In the genomic region with DNA sequence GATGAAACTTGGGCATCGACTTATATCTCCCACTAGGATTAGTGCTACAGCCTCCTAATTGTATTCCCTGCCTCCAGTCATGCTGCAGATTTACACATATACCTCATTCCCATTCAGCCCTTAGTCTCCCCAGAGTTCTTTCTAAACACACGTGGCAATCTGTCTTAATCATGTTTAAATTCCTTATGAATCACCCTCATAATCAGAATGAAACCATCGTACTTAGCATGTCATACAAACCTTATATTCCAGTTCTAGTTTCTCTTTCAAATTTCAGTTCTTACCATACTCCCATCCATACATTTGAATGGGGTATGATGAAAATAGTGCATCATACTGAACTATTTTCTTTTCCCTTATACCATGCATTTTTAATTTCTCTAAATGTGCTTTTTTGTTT, we compare ENCODE assay signal across 14 cellular contexts. TPM values are rescaled to one million over a fixed set of nuclear protein-coding genes. Genes with fewer than 3 reads are reported as not detected.
DNase-seq lines count a peak whose midpoint lies in the region; ATAC-seq and TF ChIP-seq lines count a peak whose summit lies in the region.
"Had no signal": no experiment of that assay in that cellular context is flagged by ENCODE, and none has a peak within 500 bp of the region (broad histone marks: within the 10 kb centered on the region; RNA-seq: fewer than 3 reads in every experiment).

No MANE protein-coding gene starts in this region.

- H3K4me2 ChIP-seq in GM23248 (ENCODE audit: unreplicated experiment): peak overlapping the region; percentile 44

- H3K27ac ChIP-seq in GM23248 (no peak overlapping the region), foreskin keratinocyte (no peak overlapping the region)

- no peaks in the 10 kb centered on the region for H3K36me3 ChIP-seq in GM23248 (ENCODE audit: low read depth)

- H3F3A ChIP-seq in GM23248 (ENCODE audit: insufficient read depth): no peaks in the 10 kb centered on the region

- H4K20me1 ChIP-seq in GM23248 (ENCODE audit: insufficient read depth): no peaks in the 10 kb centered on the region

- H3K4me1 ChIP-seq in GM23248 (ENCODE audit: insufficient read depth) (peaks cover 9% of the 10 kb centered on the region), foreskin keratinocyte (no peaks in the 10 kb centered on the region)

- no peaks in the 10 kb centered on the region for H3K9me3 ChIP-seq in GM23248 (ENCODE audit: low read depth)

- no peak overlapping the region for H3K9ac ChIP-seq in GM23248

- H3K4me3 ChIP-seq in GM23248: no peak overlapping the region

- no peaks in the 10 kb centered on the region for H3K79me2 ChIP-seq in GM23248 (ENCODE audit: insufficient read depth)

- WGBS in GM23248 (ENCODE audit: low coverage in 1 of 2, low lambda C conversion rate in 2 of 2, missing lambda C conversion rate in 2 of 2), 2 experiments: 30 to 31% methylated on average over 3 of the region's 3 CpGs

- no peak overlapping the region for H2AFZ ChIP-seq in GM23248

- H3K27me3 ChIP-seq in GM23248 (replicated peaks; ENCODE audit: insufficient read depth) (no peaks in the 10 kb centered on the region), foreskin keratinocyte (no peaks in the 10 kb centered on the region)

- peak; percentile 61 to 70 for ATAC-seq in activated CD4-positive, CD25-positive, alpha-beta regulatory T cell treated with anti-CD3 and anti-CD28 coated beads, Interleukin-2, amount 50 U/mL, for 24 hours
- ATAC-seq in HG03565 (IDR thresholded peaks at IDR 0.05; ENCODE audit: unreplicated experiment) (peak; percentile 95), foreskin keratinocyte (peak; percentile 55)
- ATAC-seq: left cardiac atrium; stimulated activated memory B cell treated with anti-CD40 and anti-IgM and Interleukin-4, amounts not matched to agents 10 μg/mL and 1 μg/mL and 100 μg/mL, for 72 hours had no signal

- in situ Hi-C loops in GM23248 (cut with MboI): no loop called here

- no peaks in the 10 kb centered on the region for H3K9me2 ChIP-seq in GM23248 (ENCODE audit: insufficient read depth)

- TF ChIP-seq CTCF in foreskin keratinocyte (conservative IDR thresholded peaks at IDR 0.05): no peak

- DNase-seq in activated CD4-positive, CD25-positive, alpha-beta regulatory T cell (lab: John Stamatoyannopoulos, UW): no peak
- DNase-seq in GM23248 (peak; percentile 51), foreskin keratinocyte (peak; percentile 25 to 66), iPS-NIHi7 (ENCODE audit: extremely low spot score) (no peak)
- DNase-seq in NK-92 treated with Interleukin-12 subunit alpha and Interleukin-12 subunit beta, amount 100 ng/mL, for 24 hours (lab: John Stamatoyannopoulos, UW): no peak
- no peak for DNase-seq in activated CD4-positive, alpha-beta T cell treated with anti-CD3 and anti-CD28 coated beads for 1 hour
- DNase-seq: 8988T; activated T-cell treated with anti-CD3 and anti-CD28 coated beads, Interleukin-2, amount 50 U/mL, for 1 hour; KG1; left cardiac atrium had no signal

RNA-seq across cellular contexts. Expression of a gene that starts 6.0 kb away (rescaled TPM):
- total RNA-seq in GM23248 (2014; rRNA removed; shearing (Covaris generic)): not detected in 2 replicates
- polyA plus RNA-seq in GM23248 (2016; fragmentation: Nextera tagmentation; extraction: Ambion mirVana) (0.10 and 0.11 TPM in 2 replicates), foreskin keratinocyte (not detected in 2 replicates)
- total RNA-seq in foreskin keratinocyte: not detected in 2 replicates
- total RNA-seq: cardiac septum, left cardiac atrium had no signal

RNA-seq across cellular contexts. Expression of a gene that starts 11.4 kb away (rescaled TPM):
- total RNA-seq in GM23248 (2014; rRNA removed; shearing (Covaris generic)): not detected in 2 replicates
- not detected in 2 replicates for polyA plus RNA-seq in GM23248 (2016; fragmentation: Nextera tagmentation; extraction: Ambion mirVana)
- not detected in 2 replicates for total RNA-seq in foreskin keratinocyte
- polyA plus RNA-seq in foreskin keratinocyte: not detected in 2 replicates
- total RNA-seq: cardiac septum, left cardiac atrium had no signal

RNA-seq across cellular contexts. Expression of a gene that starts 19.6 kb away (rescaled TPM):
- not detected in 2 replicates for total RNA-seq in GM23248 (2014; rRNA removed; shearing (Covaris generic))
- polyA plus RNA-seq in GM23248 (2016; fragmentation: Nextera tagmentation; extraction: Ambion mirVana): not detected in 2 replicates
- total RNA-seq in foreskin keratinocyte: not detected in 2 replicates
- polyA plus RNA-seq in foreskin keratinocyte: not detected in 2 replicates
- total RNA-seq: cardiac septum, left cardiac atrium had no signal

RNA-seq across cellular contexts. Expression of a gene that starts 35.4 kb away (rescaled TPM):
- 0.22 TPM in 1 of 2 replicates, not detected in the other for total RNA-seq in GM23248 (2014; rRNA removed; shearing (Covaris generic))
- polyA plus RNA-seq in GM23248 (2016; fragmentation: Nextera tagmentation; extraction: Ambion mirVana): not detected in 2 replicates
- 0.11 TPM in 1 of 2 replicates, not detected in the other for total RNA-seq in foreskin keratinocyte
- not detected in 2 replicates for polyA plus RNA-seq in foreskin keratinocyte
- total RNA-seq: cardiac septum, left cardiac atrium had no signal

RNA-seq across cellular contexts. Expression of a gene that starts 57.4 kb away (rescaled TPM):
- not detected in 2 replicates for total RNA-seq in GM23248 (2014; rRNA removed; shearing (Covaris generic))
- not detected in 2 replicates for polyA plus RNA-seq in GM23248 (2016; fragmentation: Nextera tagmentation; extraction: Ambion mirVana)
- total RNA-seq in foreskin keratinocyte: not detected in 2 replicates
- polyA plus RNA-seq in foreskin keratinocyte: not detected in 2 replicates
- total RNA-seq: cardiac septum had no signal

Comparison
In these comparisons a context has a peak if more than half of its experiments do, and no peak if none do; other contexts are left out.
1. DNase-seq: peak in GM23248 (single experiment) and foreskin keratinocyte (2 of 2); none in activated CD4-positive, CD25-positive, alpha-beta regulatory T cell (0 of 4), NK-92 treated with Interleukin-12 subunit alpha and Interleukin-12 subunit beta, amount 100 ng/mL, for 24 hours (single experiment), iPS-NIHi7 (single experiment) and activated CD4-positive, alpha-beta T cell treated with anti-CD3 and anti-CD28 coated beads for 1 hour (single experiment).
2. Peak in every context shown above with its lines, with median percentiles within 50 percentile points of each other: ATAC-seq.